ENCODE assay signal across 6 cellular contexts in the genomic region with DNA sequence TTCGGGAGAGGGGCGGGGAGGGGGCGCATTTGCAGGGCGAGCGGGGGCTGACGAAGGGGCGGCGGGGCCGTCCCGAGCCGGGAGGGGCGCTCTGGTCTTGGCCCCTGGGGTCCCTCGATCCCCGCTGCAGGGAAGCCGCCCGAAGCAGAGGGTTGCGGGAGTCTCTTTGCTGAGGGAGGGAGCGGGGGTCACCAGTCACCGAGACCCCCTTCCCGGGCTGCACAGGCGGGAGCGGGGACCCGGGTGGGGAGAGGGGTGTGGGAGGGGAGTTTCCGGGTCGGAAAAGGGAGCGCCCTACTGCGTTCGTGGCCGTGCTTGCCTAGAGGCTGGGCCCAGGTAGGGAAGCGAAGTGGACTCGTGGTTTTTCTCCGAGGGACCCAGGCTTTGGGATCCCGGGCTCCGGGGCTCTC. TPM values are rescaled to one million over a fixed set of nuclear protein-coding genes. Genes with fewer than 3 reads are reported as not detected.
A peak's percentile ranks its signal among the peaks of the same experiment; 100 is the strongest.
DNase-seq lines count a peak whose midpoint lies in the region; ATAC-seq and TF ChIP-seq lines count a peak whose summit lies in the region.

No MANE protein-coding gene starts in this region.

- ATAC-seq in HG03095 (IDR thresholded peaks at IDR 0.05; ENCODE audit: unreplicated experiment): no peak
- ATAC-seq in GM19397 (IDR thresholded peaks at IDR 0.05; ENCODE audit: unreplicated experiment): no peak

- H3K36me3 Mint-ChIP-seq in H9 (ENCODE audit: insufficient read depth in 1 of 3, low read depth in 3 of 3): peaks cover 0 to 26% (median 18%) of the 10 kb centered on the region in 3 experiments; a peak in 4 of 7 replicates

- no CpG with 5 or more reads among the region's 34 CpGs for WGBS in H9 (ENCODE audit: extremely low coverage, insufficient read length, low lambda C conversion rate)

- H3K4me3 Mint-ChIP-seq in H9: peak overlapping the region; percentile 74 to 89

- no peak overlapping the region for H3K27ac Mint-ChIP-seq in H9

- H3K4ac ChIP-seq in H9 (ENCODE audit: low read depth, low read length): no peak overlapping the region

- H3K4me2 ChIP-seq in H9 (ENCODE audit: insufficient read depth, insufficient read length, low read length): peak overlapping the region; percentile 64

- H3K9me3 Mint-ChIP-seq in H9: peaks cover 2 to 8% of the 10 kb centered on the region in 2 experiments; a peak in 4 of 5 replicates

- no peaks in the 10 kb centered on the region for H3K4me1 ChIP-seq in H9 (ENCODE audit: insufficient read depth, low read length)
- H3K4me1 ChIP-seq in SJSA1 (replicated peaks): peaks cover 7% of the 10 kb centered on the region

- H2AFZ ChIP-seq in H9 (ENCODE audit: low read length): no peak overlapping the region

- no peak overlapping the region for H3K27ac ChIP-seq in H9 (ENCODE audit: insufficient read length, low read depth, low read length)
- no peak overlapping the region for H3K27ac ChIP-seq in SJSA1

- no peak overlapping the region for H4K5ac ChIP-seq in H9 (ENCODE audit: insufficient read length, low read depth, low read length)

- H2AK5ac ChIP-seq in H9 (ENCODE audit: insufficient read length, low read length): no peak overlapping the region

- no peak overlapping the region for H3T11ph ChIP-seq in H9 (ENCODE audit: low read length)

- no peaks in the 10 kb centered on the region for H3K9me3 ChIP-seq in H9 (ENCODE audit: control insufficient read depth, low read depth, low read length)
- no peaks in the 10 kb centered on the region; the same call in 1 of the 2 replicates for H3K9me3 ChIP-seq in SJSA1 (replicated peaks)
- no peaks in the 10 kb centered on the region for H3K9me3 ChIP-seq in iPS-18c (ENCODE audit: control insufficient read depth, insufficient read depth, low read length)

- H3K79me2 ChIP-seq in H9 (ENCODE audit: insufficient read depth, low read length): no peaks in the 10 kb centered on the region

- TF ChIP-seq CTCF in H9 (conservative IDR thresholded peaks at IDR 0.05): peak; percentile 19; the same call in 1 of the 3 replicates

- peak overlapping the region; percentile 56 for H3K18ac ChIP-seq in H9 (ENCODE audit: insufficient read length, low read depth, low read length)

- H3K23ac ChIP-seq in H9 (ENCODE audit: insufficient read length, low read depth, low read length): no peak overlapping the region

- no peak overlapping the region for H4K91ac ChIP-seq in H9 (ENCODE audit: insufficient read length, low read depth, low read length)

- no peak overlapping the region for H2BK12ac ChIP-seq in H9 (ENCODE audit: insufficient read length, low read depth, low read length)

- H3K56ac ChIP-seq in H9 (ENCODE audit: insufficient read length, low read depth, low read length): no peak overlapping the region

- H3K9ac ChIP-seq in H9 (ENCODE audit: extremely low read depth, insufficient read length, low read length): no peak overlapping the region

- H3K27me3 Mint-ChIP-seq in H9 (ENCODE audit: low read depth): peaks cover 11% of the 10 kb centered on the region

- H2BK120ac ChIP-seq in H9 (ENCODE audit: low read depth, low read length, poor library complexity, severe bottlenecking): no peak overlapping the region

- DNase-seq in H9: no peak
- no peak for DNase-seq in SJSA1 (ENCODE audit: low read depth in 1 of 2, low spot score in 2 of 2)
- DNase-seq in NCI-H524 (lab: John Stamatoyannopoulos, UW): no peak

- H3K14ac ChIP-seq in H9 (ENCODE audit: insufficient read depth, low read length): peak overlapping the region; percentile 59; the same call in 1 of the 2 replicates

- peaks cover 13% of the 10 kb centered on the region for H3K36me3 ChIP-seq in SJSA1

- no peak overlapping the region for H2BK5ac ChIP-seq in H9 (ENCODE audit: insufficient read length, low read length)

- H3K4me3 ChIP-seq in SJSA1: peak overlapping the region; percentile 45
- H3K4me3 ChIP-seq in iPS-18c (ENCODE audit: insufficient read depth, low read depth, low read length): peak overlapping the region; percentile 84

- H3K23me2 ChIP-seq in H9 (ENCODE audit: insufficient read length, low read depth, low read length, poor library complexity, severe bottlenecking): peaks cover 6% of the 10 kb centered on the region

- H2BK20ac ChIP-seq in H9 (ENCODE audit: low read depth, low read length, poor library complexity, severe bottlenecking): no peak overlapping the region

- H3K79me1 ChIP-seq in H9 (ENCODE audit: insufficient read depth, low read depth, low read length, poor library complexity, severe bottlenecking): no peaks in the 10 kb centered on the region

- H4K20me1 ChIP-seq in H9 (ENCODE audit: control insufficient read depth, insufficient read depth, insufficient read length): no peaks in the 10 kb centered on the region

- no peak overlapping the region for H2BK15ac ChIP-seq in H9 (ENCODE audit: low read depth, low read length)

- H4K8ac ChIP-seq in H9 (replicated peaks; ENCODE audit: insufficient read length, low read depth, low read length): no peak overlapping the region

- peaks cover 29 to 40% of the 10 kb centered on the region in 2 experiments for H3K4me1 Mint-ChIP-seq in H9

- no peaks in the 10 kb centered on the region; the same call in 1 of the 2 replicates for H3K27me3 ChIP-seq in H9 (ENCODE audit: insufficient read depth, low read length)
- 0 out of 2 replicates have a peak, but pooled peaks cover 2% of the 10 kb centered on the region for H3K27me3 ChIP-seq in SJSA1 (replicated peaks)

RNA-seq across cellular contexts. Expression of gene AP1S1, which starts 0.4 kb away (rescaled TPM):
- 65.2 and 73.0 TPM in 2 replicates for total RNA-seq in H9 (2021)
- 98.4 and 119 TPM in 2 replicates for total RNA-seq in SJSA1 (2014; rRNA removed; shearing (Covaris generic))

RNA-seq across cellular contexts. Expression of gene VGF, which starts 10.7 kb away (rescaled TPM):
- 37.1 and 39.1 TPM in 2 replicates for total RNA-seq in H9 (2021)
- total RNA-seq in SJSA1 (2014; rRNA removed; shearing (Covaris generic)): not detected in 2 replicates

RNA-seq across cellular contexts. Expression of gene NAT16, which starts 25.4 kb away (rescaled TPM):
- 0.50 and 0.88 TPM in 2 replicates for total RNA-seq in H9 (2021)
- total RNA-seq in SJSA1 (2014; rRNA removed; shearing (Covaris generic)): not detected in 2 replicates

RNA-seq across cellular contexts. Expression of gene SERPINE1, which starts 27.8 kb away (rescaled TPM):
- total RNA-seq in H9 (2021): 11.5 and 13.0 TPM in 2 replicates
- 21.8 and 25.6 TPM in 2 replicates for total RNA-seq in SJSA1 (2014; rRNA removed; shearing (Covaris generic))

RNA-seq across cellular contexts. Expression of gene MOGAT3, which starts 46.1 kb away (rescaled TPM):
- 0.11 and 0.15 TPM in 2 replicates for total RNA-seq in H9 (2021)
- total RNA-seq in SJSA1 (2014; rRNA removed; shearing (Covaris generic)): not detected in 2 replicates

Comparison
In these comparisons a context has a peak if more than half of its experiments do, and no peak if none do; other contexts are left out.
1. RNA of gene VGF, which starts 10.7 kb away (total RNA-seq): 37.1 to 39.1 TPM in H9; not detected in SJSA1; every median in the first group is over 10 times any median in the second.